In genomic region chr11:119338318-119338890, GRCh38 we compare ENCODE assay signal across 1 cellular context.
A peak's percentile ranks its signal among the peaks of the same experiment; 100 is the strongest.
TF ChIP-seq lines count a peak whose summit lies in the region.

No MANE protein-coding gene starts in this region.

TF ChIP-seq in K562, 482 proteins besides CTCF, POLR2A, EP300 and RAD21 (continued from another document and continues in another):
- no peak for TF ChIP-seq NUFIP1 (IDR thresholded peaks at IDR 0.05; ENCODE audit: partially characterized antibody)
- no peak for TF ChIP-seq ZNF407 (IDR thresholded peaks at IDR 0.05; ENCODE audit: low read depth)
- TF ChIP-seq HDAC8 (tag; IDR thresholded peaks at IDR 0.05): no peak
- TF ChIP-seq NR2C2 (CRISPR knock-in tag; IDR thresholded peaks at IDR 0.05): no peak
- no peak for TF ChIP-seq NR2C2 (tag; IDR thresholded peaks at IDR 0.05)
- TF ChIP-seq ZBTB5 (IDR thresholded peaks at IDR 0.05): no peak
- no peak for TF ChIP-seq SRSF7 (optimal IDR thresholded peaks at IDR 0.05; ENCODE audit: low read depth, low read length)
- TF ChIP-seq BHLHE40 (IDR thresholded peaks at IDR 0.05; ENCODE audit: low read length): 0 out of 2 replicates have a peak, but pooled peaks have one; percentile 12
- TF ChIP-seq HMG20B (CRISPR knock-in tag; IDR thresholded peaks at IDR 0.05): no peak
- TF ChIP-seq HEY1 (CRISPR knock-in tag; IDR thresholded peaks at IDR 0.05; ENCODE audit: borderline replicate concordance): no peak
- no peak for TF ChIP-seq MIER1 (IDR thresholded peaks at IDR 0.05; ENCODE audit: low read depth)
- TF ChIP-seq TAF15 (IDR thresholded peaks at IDR 0.05; ENCODE audit: low read depth, low read length): no peak
- no peak for TF ChIP-seq JUND (IDR thresholded peaks at IDR 0.05; ENCODE audit: borderline replicate concordance, low read depth, low read length)
- no peak for TF ChIP-seq JUND (tag; IDR thresholded peaks at IDR 0.05; ENCODE audit: borderline replicate concordance, low read depth, low read length)
- TF ChIP-seq NFE2 (IDR thresholded peaks at IDR 0.05; ENCODE audit: low read depth): no peak
- TF ChIP-seq CREB3L1 (IDR thresholded peaks at IDR 0.05; ENCODE audit: borderline replicate concordance, low read depth): no peak
- TF ChIP-seq ZZZ3 (IDR thresholded peaks at IDR 0.05): no peak
- no peak for TF ChIP-seq ZNF444 (CRISPR knock-in tag; IDR thresholded peaks at IDR 0.05)
- TF ChIP-seq HBP1 (CRISPR knock-in tag; IDR thresholded peaks at IDR 0.05): no peak
- TF ChIP-seq ZKSCAN8 (CRISPR knock-in tag; IDR thresholded peaks at IDR 0.05): no peak
- TF ChIP-seq NELFE (IDR thresholded peaks at IDR 0.05; ENCODE audit: insufficient read depth, insufficient read length): no peak
- no peak for TF ChIP-seq ZBTB9 (CRISPR knock-in tag; IDR thresholded peaks at IDR 0.05)
- TF ChIP-seq NR1H2 (CRISPR knock-in tag; IDR thresholded peaks at IDR 0.05): no peak
- no peak for TF ChIP-seq THAP7 (CRISPR knock-in tag; IDR thresholded peaks at IDR 0.05)
- no peak for TF ChIP-seq RBM14 (IDR thresholded peaks at IDR 0.05; ENCODE audit: borderline replicate concordance, insufficient read depth, low read depth, low read length)
- TF ChIP-seq HNRNPUL1 (IDR thresholded peaks at IDR 0.05; ENCODE audit: low read length): no peak
- no peak for TF ChIP-seq SP2 (IDR thresholded peaks at IDR 0.05; ENCODE audit: extremely low read depth, low read depth, low read length, poor library complexity, severe bottlenecking)
- TF ChIP-seq ZNF707 (CRISPR knock-in tag; conservative IDR thresholded peaks at IDR 0.05): no peak
- peak; percentile 67; the same call in 1 of the 2 replicates for TF ChIP-seq ZBTB33 (CRISPR knock-in tag; IDR thresholded peaks at IDR 0.05)
- no peak for TF ChIP-seq ZNF408 (CRISPR knock-in tag; IDR thresholded peaks at IDR 0.05; ENCODE audit: low read depth)
- TF ChIP-seq KDM2B (CRISPR knock-in tag; IDR thresholded peaks at IDR 0.05): no peak
- TF ChIP-seq YBX1 (IDR thresholded peaks at IDR 0.05): no peak
- TF ChIP-seq ZNF311 (CRISPR knock-in tag; IDR thresholded peaks at IDR 0.05): no peak
- no peak for TF ChIP-seq TCF3 (CRISPR knock-in tag; IDR thresholded peaks at IDR 0.05)
- TF ChIP-seq U2AF2 (optimal IDR thresholded peaks at IDR 0.05; ENCODE audit: low read depth, low read length): no peak
- TF ChIP-seq ATF7 (IDR thresholded peaks at IDR 0.05): peak; percentile 23; the same call in 1 of the 2 replicates
- TF ChIP-seq ZNF586 (CRISPR knock-in tag; conservative IDR thresholded peaks at IDR 0.05): no peak
- no peak for TF ChIP-seq ZNF75A (CRISPR knock-in tag; IDR thresholded peaks at IDR 0.05)
- no peak for TF ChIP-seq TEAD4 (IDR thresholded peaks at IDR 0.05; ENCODE audit: low read length)
- TF ChIP-seq TEAD4 (CRISPR knock-in tag; IDR thresholded peaks at IDR 0.05; ENCODE audit: borderline replicate concordance): no peak
- 0 out of 4 replicates have a peak, but pooled peaks of 1 of the 2 experiments have one; percentile 21 for TF ChIP-seq NRF1 (conservative IDR thresholded peaks at IDR 0.05 in 1 of 2, IDR thresholded peaks at IDR 0.05 in 1 of 2)
- no peak for TF ChIP-seq CHAMP1 (IDR thresholded peaks at IDR 0.05)
- no peak for TF ChIP-seq CSDE1 (IDR thresholded peaks at IDR 0.05)
- TF ChIP-seq ZFP91 (CRISPR knock-in tag; IDR thresholded peaks at IDR 0.05): no peak
- no peak for TF ChIP-seq SNRNP70 (optimal IDR thresholded peaks at IDR 0.05; ENCODE audit: low read depth, low read length)
